ENCODE assay signal across 21 cellular contexts in the genomic region with DNA sequence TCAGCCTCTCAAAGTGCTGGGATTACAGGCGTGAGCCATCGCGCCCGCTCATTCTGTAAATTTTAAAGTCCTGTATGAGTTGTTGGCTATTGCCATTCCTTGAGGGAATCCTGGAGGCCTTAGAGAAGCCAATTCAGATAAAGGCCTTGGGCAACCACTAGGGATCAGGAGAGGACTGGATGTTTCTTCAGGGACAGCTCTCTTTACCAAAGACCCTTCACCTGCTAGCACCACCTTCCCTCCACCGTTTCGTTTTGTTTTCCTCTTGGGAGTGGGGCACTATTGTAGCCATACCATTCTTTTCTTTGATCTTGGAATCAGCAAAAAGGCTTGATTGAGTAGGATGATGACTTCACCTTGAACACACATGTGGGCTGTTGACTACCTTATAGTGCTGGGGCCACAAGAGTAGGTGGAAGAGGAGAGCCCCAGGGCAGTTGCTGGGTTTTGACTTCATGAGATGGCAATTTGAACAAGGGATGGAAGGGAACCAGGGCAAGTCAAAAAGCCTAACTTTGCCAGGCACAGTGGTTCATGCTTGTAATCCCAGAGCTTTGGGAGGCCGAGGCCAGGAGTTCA. TPM values are rescaled to one million over a fixed set of nuclear protein-coding genes. Genes with fewer than 3 reads are reported as not detected.
DNase-seq lines count a peak whose midpoint lies in the region; TF ChIP-seq lines count a peak whose summit lies in the region.
"Had no signal": no experiment of that assay in that cellular context is flagged by ENCODE, and none has a peak within 500 bp of the region (broad histone marks: within the 10 kb centered on the region; RNA-seq: fewer than 3 reads in every experiment).

No MANE protein-coding gene starts in this region.

- H3K4me3 ChIP-seq in WERI-Rb-1 (ENCODE audit: low read depth, low read length) (no peak overlapping the region), sigmoid colon (no peak overlapping the region)
- H3K4me3 ChIP-seq: BLaER1 treated with 17β-estradiol and CSF1 and Interleukin-3, amounts not matched to agents 10 nM and 100 nM; MG63 had no signal

- peak; percentile 45 for DNase-seq in activated effector memory CD4-positive, alpha-beta T cell treated with anti-CD3 and anti-CD28 coated beads, Interleukin-2, amount 50 U/mL, for 16 hours
- DNase-seq in activated effector memory CD4-positive, alpha-beta T cell treated with Interleukin-2 at 50 U/mL for 16 hours: no peak
- DNase-seq in WERI-Rb-1: no peak
- DNase-seq in iPS-NIHi7 (ENCODE audit: extremely low spot score): peak; percentile 46
- peak; percentile 17 for DNase-seq in sigmoid colon
- no peak for DNase-seq in SIG-M5 treated with dmso at 0.1 percent for 504 hours (lab: John Stamatoyannopoulos, UW; ENCODE audit: unreplicated experiment)
- DNase-seq in NOMO-1 treated with DMSO at 0.1 percent for 48 hours (lab: John Stamatoyannopoulos, UW; ENCODE audit: unreplicated experiment): no peak
- DNase-seq in stimulated activated CD4-positive, alpha-beta T cell treated with anti-CD3 and anti-CD28 coated beads, Interleukin-4, amount 100 ng/mL, for 1 hour: no peak
- DNase-seq: 8988T; CD4-positive, alpha-beta memory T cell; DMS153; MG63; NCI-H1417; NCI-H187; NCI-H446; NCI-H526; Right ventricle myocardium superior had no signal

- H3K27ac ChIP-seq in WERI-Rb-1: no peak overlapping the region
- H3K27ac ChIP-seq in sigmoid colon: no peak overlapping the region
- H3K27ac ChIP-seq: BLaER1 treated with 17β-estradiol and CSF1 and Interleukin-3, amounts not matched to agents 10 nM and 100 nM had no signal

- intact Hi-C loops in sigmoid colon (cut with DNase I): no loop called here

- TF ChIP-seq EP300 in sigmoid colon (IDR thresholded peaks at IDR 0.05): no peak

- no peaks in the 10 kb centered on the region for H3K4me1 ChIP-seq in sigmoid colon
- H3K4me1 ChIP-seq: Caco-2 had no signal

- 81 to 91% methylated on average over 7 of the region's 7 CpGs for WGBS in sigmoid colon, 2 donors

- TF ChIP-seq CTCF in WERI-Rb-1 (IDR thresholded peaks at IDR 0.05; ENCODE audit: low read depth, low read length) (peak; percentile 37; the same call in 1 of the 2 replicates), sigmoid colon (IDR thresholded peaks at IDR 0.05) (no peak)

- TF ChIP-seq POLR2A in sigmoid colon (IDR thresholded peaks at IDR 0.05): no peak

- H3K9me3 ChIP-seq in WERI-Rb-1 (ENCODE audit: severe bottlenecking) (no peaks in the 10 kb centered on the region), sigmoid colon (no peaks in the 10 kb centered on the region)
- H3K9me3 ChIP-seq: BLaER1 treated with 17β-estradiol and CSF1 and Interleukin-3, amounts not matched to agents 10 nM and 100 nM; Caco-2; MG63 had no signal

- H3K27me3 ChIP-seq in WERI-Rb-1 (ENCODE audit: insufficient read depth, low read depth, severe bottlenecking) (no peaks in the 10 kb centered on the region), sigmoid colon (no peaks in the 10 kb centered on the region)
- H3K27me3 ChIP-seq: BLaER1 treated with 17β-estradiol and CSF1 and Interleukin-3, amounts not matched to agents 10 nM and 100 nM; MG63 had no signal

- no peaks in the 10 kb centered on the region for H3K36me3 ChIP-seq in WERI-Rb-1
- no peaks in the 10 kb centered on the region for H3K36me3 ChIP-seq in sigmoid colon
- H3K36me3 ChIP-seq: BLaER1 treated with 17β-estradiol and CSF1 and Interleukin-3, amounts not matched to agents 10 nM and 100 nM; MG63 had no signal

RNA-seq across cellular contexts. Expression of a gene that starts 7.0 kb away (rescaled TPM):
- total RNA-seq in sigmoid colon: not detected
- polyA plus RNA-seq in sigmoid colon: 100 to 1,000 TPM in 2 of 3 donors, 10 to 100 TPM in 1; 60.4 to 234 (median 191) TPM
- total RNA-seq: CD4-positive, alpha-beta memory T cell; H4; LHCN-M2; Right ventricle myocardium superior had no signal
- polyA plus RNA-seq: CD4-positive, alpha-beta memory T cell had no signal

RNA-seq across cellular contexts. Expression of a gene that starts 54.9 kb away (rescaled TPM):
- 100 to 1,000 TPM in 1 of 4 donors, 10 to 100 TPM in 3; 65.6 to 165 (median 76.2) TPM for total RNA-seq in sigmoid colon
- 100 to 1,000 TPM in 1 of 3 donors, 10 to 100 TPM in 2; 43.2 to 188 (median 70.8) TPM for polyA plus RNA-seq in sigmoid colon

Comparison
In these comparisons a context has a peak if more than half of its experiments do, and no peak if none do; other contexts are left out.
1. DNase-seq: peak in activated effector memory CD4-positive, alpha-beta T cell treated with anti-CD3 and anti-CD28 coated beads, Interleukin-2, amount 50 U/mL, for 16 hours (single experiment), iPS-NIHi7 (single experiment) and sigmoid colon (single experiment); none in activated effector memory CD4-positive, alpha-beta T cell treated with Interleukin-2 at 50 U/mL for 16 hours (single experiment), WERI-Rb-1 (single experiment), SIG-M5 treated with dmso at 0.1 percent for 504 hours (single experiment), NOMO-1 treated with DMSO at 0.1 percent for 48 hours (single experiment) and stimulated activated CD4-positive, alpha-beta T cell treated with anti-CD3 and anti-CD28 coated beads, Interleukin-4, amount 100 ng/mL, for 1 hour (single experiment).